Comparison of ENCODE assay signal across 1 cellular context in genomic region chr5:142981886-142982820, GRCh38.
A peak's percentile ranks its signal among the peaks of the same experiment; 100 is the strongest.
TF ChIP-seq lines count a peak whose summit lies in the region.

No MANE protein-coding gene starts in this region.

TF ChIP-seq in SK-N-SH, 30 proteins besides CTCF, POLR2A, EP300 and RAD21 (continued from another document):
- TF ChIP-seq IRF3 (IDR thresholded peaks at IDR 0.05; ENCODE audit: low read depth, low read length) (no peak), PBX3 (IDR thresholded peaks at IDR 0.05) (peak; percentile 39), SMC3 (IDR thresholded peaks at IDR 0.05; ENCODE audit: low read depth, low read length) (no peak), FOXJ3 (CRISPR knock-in tag; IDR thresholded peaks at IDR 0.05) (no peak), NFIC (IDR thresholded peaks at IDR 0.05; ENCODE audit: borderline replicate concordance) (peak; percentile 85), POLR2AphosphoS5 (IDR thresholded peaks at IDR 0.05; ENCODE audit: low read depth, low read length) (peak; percentile 23; the same call in 1 of the 2 replicates), MAX (IDR thresholded peaks at IDR 0.05; ENCODE audit: low read depth) (peak; percentile 80), TCF12 (IDR thresholded peaks at IDR 0.05) (peak; percentile 88), CHD2 (IDR thresholded peaks at IDR 0.05; ENCODE audit: low read length, partially characterized antibody) (peak; percentile 40)
